28 cellular contexts compared by ENCODE assay signal in genomic region chr18:13120255-13120654, GRCh38.
"Had no signal": no experiment of that assay in that cellular context is flagged by ENCODE, and none has a peak within 500 bp of the region (broad histone marks: within the 10 kb centered on the region; RNA-seq: fewer than 3 reads in every experiment).

No MANE protein-coding gene starts in this region.

- DNase-seq: activated CD4-positive, alpha-beta memory T cell treated with anti-CD3 and anti-CD28 coated beads, Interleukin-2, amount 10 ng/mL, durations not matched to agents 7 days and 5 days; activated CD4-positive, alpha-beta T cell treated with anti-CD3 and anti-CD28 coated beads for 1 hour; activated CD4-positive, alpha-beta T cell treated with anti-CD3 and anti-CD28 coated beads, Interleukin-2, amount 10 ng/mL, durations not matched to agents 7 days and 5 days; activated gamma-delta T cell treated with Interleukin-2 at 50 U/mL for 16 hours; activated naive CD8-positive, alpha-beta T cell treated with anti-CD3 and anti-CD28 coated beads, Interleukin-2, amount 50 U/mL, for 24 hours; activated T-cell treated with anti-CD3 and anti-CD28 coated beads, Interleukin-2, amount 50 U/mL, for 4 hours; body of pancreas; colonic mucosa; dorsolateral prefrontal cortex; effector memory CD4-positive, alpha-beta T cell; erythroblast; left ventricle myocardium superior; mammary epithelial cell; mucosa of descending colon; right lobe of liver; small intestine; stimulated activated CD4-positive, alpha-beta T cell treated with anti-CD3 and anti-CD28 coated beads, Interleukin-1b, Interleukin-23, amount 100 ng/mL, for 48 hours; stimulated activated CD4-positive, alpha-beta T cell treated with anti-CD3 and anti-CD28 coated beads, Interleukin-4, amount 100 ng/mL, for 4 hours; stimulated activated CD8-positive, alpha-beta memory T cell treated with anti-CD3 and anti-CD28 coated beads, Interleukin-4, amount 100 ng/mL, for 48 hours; stomach; T-helper 17 cell; tibial artery had no signal

- H3K4me1 ChIP-seq: body of pancreas, colonic mucosa, right lobe of liver, stomach, tibial artery had no signal

- H3K4me3 Mint-ChIP-seq: activated CD4-positive, alpha-beta memory T cell treated with anti-CD3 and anti-CD28 coated beads, Interleukin-2, amount 10 ng/mL, durations not matched to agents 7 days and 5 days; activated CD4-positive, alpha-beta T cell treated with anti-CD3 and anti-CD28 coated beads, Interleukin-2, amount 10 ng/mL, durations not matched to agents 7 days and 5 days; activated naive CD4-positive, alpha-beta T cell treated with anti-CD3 and anti-CD28 coated beads, Interleukin-2, amount 50 U/mL, for 24 hours; activated naive CD8-positive, alpha-beta T cell treated with anti-CD3 and anti-CD28 coated beads, Interleukin-2, amount 50 U/mL, for 24 hours; activated T-cell treated with anti-CD3 and anti-CD28 coated beads, Interleukin-2, amount 50 U/mL, for 4 hours; activated T-helper 17 cell treated with anti-CD3 and anti-CD28 coated beads, Interleukin-2, amount 50 U/mL, for 72 hours; natural killer cell treated with Interleukin-12 subunit alpha and Interleukin-12 subunit beta and Interleukin-15 and Interleukin-18, amount 100 ng/mL, for 72 hours; stimulated activated memory B cell treated with anti-CD40 and anti-IgM and Interleukin-4, amounts not matched to agents 10 μg/mL and 1 μg/mL and 100 μg/mL, for 72 hours; T-helper 17 cell; WTC11 had no signal

- ATAC-seq: activated naive CD8-positive, alpha-beta T cell treated with anti-CD3 and anti-CD28 coated beads, Interleukin-2, amount 50 U/mL, for 24 hours; activated T-cell treated with anti-CD3 and anti-CD28 coated beads, Interleukin-2, amount 50 U/mL, for 4 hours; activated T-helper 17 cell treated with anti-CD3 and anti-CD28 coated beads, Interleukin-2, amount 50 U/mL, for 72 hours; mucosa of descending colon; natural killer cell treated with Interleukin-12 subunit alpha and Interleukin-12 subunit beta and Interleukin-15 and Interleukin-18, amount 100 ng/mL, for 72 hours; right lobe of liver; SK-N-SH treated with all-trans-retinoic acid at 6 μM for 48 hours; stimulated activated memory B cell treated with anti-CD40 and anti-IgM and Interleukin-4, amounts not matched to agents 10 μg/mL and 1 μg/mL and 100 μg/mL, for 72 hours; T-helper 17 cell; WTC11 had no signal

- H3K4me1 Mint-ChIP-seq: activated CD4-positive, alpha-beta T cell treated with anti-CD3 and anti-CD28 coated beads, Interleukin-2, amount 10 ng/mL, durations not matched to agents 7 days and 5 days; activated naive CD4-positive, alpha-beta T cell treated with anti-CD3 and anti-CD28 coated beads, Interleukin-2, amount 50 U/mL, for 24 hours; activated T-helper 17 cell treated with anti-CD3 and anti-CD28 coated beads, Interleukin-2, amount 50 U/mL, for 72 hours; stimulated activated memory B cell treated with anti-CD40 and anti-IgM and Interleukin-4, amounts not matched to agents 10 μg/mL and 1 μg/mL and 100 μg/mL, for 72 hours; WTC11 had no signal

- H3K27ac Mint-ChIP-seq: activated CD4-positive, alpha-beta memory T cell treated with anti-CD3 and anti-CD28 coated beads, Interleukin-2, amount 10 ng/mL, durations not matched to agents 7 days and 5 days; activated CD4-positive, alpha-beta T cell treated with anti-CD3 and anti-CD28 coated beads, Interleukin-2, amount 10 ng/mL, durations not matched to agents 7 days and 5 days; activated naive CD4-positive, alpha-beta T cell treated with anti-CD3 and anti-CD28 coated beads, Interleukin-2, amount 50 U/mL, for 24 hours; activated naive CD8-positive, alpha-beta T cell treated with anti-CD3 and anti-CD28 coated beads, Interleukin-2, amount 50 U/mL, for 24 hours; activated T-helper 17 cell treated with anti-CD3 and anti-CD28 coated beads, Interleukin-2, amount 50 U/mL, for 72 hours; natural killer cell treated with Interleukin-12 subunit alpha and Interleukin-12 subunit beta and Interleukin-15 and Interleukin-18, amount 100 ng/mL, for 72 hours; stimulated activated memory B cell treated with anti-CD40 and anti-IgM and Interleukin-4, amounts not matched to agents 10 μg/mL and 1 μg/mL and 100 μg/mL, for 72 hours; T-helper 17 cell; WTC11 had no signal

- H3K9me3 ChIP-seq: body of pancreas, colonic mucosa, mucosa of descending colon, right lobe of liver, stomach, tibial artery had no signal

- H3K27me3 ChIP-seq: body of pancreas, colonic mucosa, dorsolateral prefrontal cortex, right lobe of liver, stomach, tibial artery had no signal

- H3K4me3 ChIP-seq: body of pancreas, colonic mucosa, dorsolateral prefrontal cortex, mucosa of descending colon, right lobe of liver, stomach, tibial artery had no signal

- H3K9me3 Mint-ChIP-seq: activated CD4-positive, alpha-beta memory T cell treated with anti-CD3 and anti-CD28 coated beads, Interleukin-2, amount 10 ng/mL, durations not matched to agents 7 days and 5 days; activated CD4-positive, alpha-beta T cell treated with anti-CD3 and anti-CD28 coated beads, Interleukin-2, amount 10 ng/mL, durations not matched to agents 7 days and 5 days; activated naive CD4-positive, alpha-beta T cell treated with anti-CD3 and anti-CD28 coated beads, Interleukin-2, amount 50 U/mL, for 24 hours; activated naive CD8-positive, alpha-beta T cell treated with anti-CD3 and anti-CD28 coated beads, Interleukin-2, amount 50 U/mL, for 24 hours; activated T-cell treated with anti-CD3 and anti-CD28 coated beads, Interleukin-2, amount 50 U/mL, for 4 hours; activated T-helper 17 cell treated with anti-CD3 and anti-CD28 coated beads, Interleukin-2, amount 50 U/mL, for 72 hours; natural killer cell treated with Interleukin-12 subunit alpha and Interleukin-12 subunit beta and Interleukin-15 and Interleukin-18, amount 100 ng/mL, for 72 hours; stimulated activated memory B cell treated with anti-CD40 and anti-IgM and Interleukin-4, amounts not matched to agents 10 μg/mL and 1 μg/mL and 100 μg/mL, for 72 hours; WTC11 had no signal

- H3K27ac ChIP-seq: body of pancreas, colonic mucosa, right lobe of liver, stomach, tibial artery had no signal

- H3K36me3 ChIP-seq: colonic mucosa had no signal

- H3K27me3 Mint-ChIP-seq: activated CD4-positive, alpha-beta memory T cell treated with anti-CD3 and anti-CD28 coated beads, Interleukin-2, amount 10 ng/mL, durations not matched to agents 7 days and 5 days; activated CD4-positive, alpha-beta T cell treated with anti-CD3 and anti-CD28 coated beads, Interleukin-2, amount 10 ng/mL, durations not matched to agents 7 days and 5 days; activated naive CD4-positive, alpha-beta T cell treated with anti-CD3 and anti-CD28 coated beads, Interleukin-2, amount 50 U/mL, for 24 hours; activated naive CD8-positive, alpha-beta T cell treated with anti-CD3 and anti-CD28 coated beads, Interleukin-2, amount 50 U/mL, for 24 hours; activated T-helper 17 cell treated with anti-CD3 and anti-CD28 coated beads, Interleukin-2, amount 50 U/mL, for 72 hours; natural killer cell treated with Interleukin-12 subunit alpha and Interleukin-12 subunit beta and Interleukin-15 and Interleukin-18, amount 100 ng/mL, for 72 hours; stimulated activated memory B cell treated with anti-CD40 and anti-IgM and Interleukin-4, amounts not matched to agents 10 μg/mL and 1 μg/mL and 100 μg/mL, for 72 hours; T-helper 17 cell had no signal
